9 cellular contexts compared by ENCODE assay signal in genomic region chrX:43813898-43814297, GRCh38.
DNase-seq lines count a peak whose midpoint lies in the region; ATAC-seq and TF ChIP-seq lines count a peak whose summit lies in the region.
"Had no signal": no experiment of that assay in that cellular context is flagged by ENCODE, and none has a peak within 500 bp of the region (broad histone marks: within the 10 kb centered on the region; RNA-seq: fewer than 3 reads in every experiment).

No MANE protein-coding gene starts in this region.

- no peaks in the 10 kb centered on the region for H3K27me3 Mint-ChIP-seq in activated CD4-positive, alpha-beta memory T cell treated with anti-CD3 and anti-CD28 coated beads for 36 hours

- TF ChIP-seq CTCF in esophagus squamous epithelium (IDR thresholded peaks at IDR 0.05) = no peak

- no peaks in the 10 kb centered on the region for H3K9me3 Mint-ChIP-seq in activated CD4-positive, alpha-beta memory T cell treated with anti-CD3 and anti-CD28 coated beads for 36 hours

- H3K27ac Mint-ChIP-seq in activated CD4-positive, alpha-beta memory T cell treated with anti-CD3 and anti-CD28 coated beads for 36 hours = no peak overlapping the region

- no peak overlapping the region for H3K4me3 ChIP-seq in Jurkat, Clone E6-1 (ENCODE audit: low read length)
- no peak overlapping the region for H3K4me3 ChIP-seq in esophagus squamous epithelium

- ATAC-seq in HG03460 (IDR thresholded peaks at IDR 0.05; ENCODE audit: unreplicated experiment) = no peak

- no peaks in the 10 kb centered on the region for H3K36me3 Mint-ChIP-seq in activated CD4-positive, alpha-beta memory T cell treated with anti-CD3 and anti-CD28 coated beads for 36 hours

- peaks cover 12% of the 10 kb centered on the region for H3K4me1 Mint-ChIP-seq in activated CD4-positive, alpha-beta memory T cell treated with anti-CD3 and anti-CD28 coated beads for 36 hours (ENCODE audit: low read depth)

- DNase-seq in Daoy (ENCODE audit: low read depth) (peak; percentile 12), iPS-NIHi11 (ENCODE audit: low spot score) (peak; percentile 14), esophagus squamous epithelium (lab: John Stamatoyannopoulos, UW) (no peak), occipital lobe (lab: John Stamatoyannopoulos, UW) (no peak), CD1c-positive myeloid dendritic cell (ENCODE audit: extremely low spot score) (no peak)
- peak; percentile 81 for DNase-seq in Jurkat, Clone E6-1 (ENCODE audit: low read depth, low spot score)
- peak; percentile 24 for DNase-seq in activated CD4-positive, alpha-beta memory T cell treated with anti-CD3 and anti-CD28 coated beads for 36 hours
- DNase-seq: NCI-H1436 treated with DMSO at 0.1 percent for 48 hours had no signal

- TF ChIP-seq POLR2A in esophagus squamous epithelium (IDR thresholded peaks at IDR 0.05) = no peak

- H3K27ac ChIP-seq in esophagus squamous epithelium = no peak overlapping the region

- H3K27me3 ChIP-seq in esophagus squamous epithelium = no peaks in the 10 kb centered on the region

- no peaks in the 10 kb centered on the region for H3K9me3 ChIP-seq in esophagus squamous epithelium

- no peak overlapping the region for H3K4me3 Mint-ChIP-seq in activated CD4-positive, alpha-beta memory T cell treated with anti-CD3 and anti-CD28 coated beads for 36 hours

- H3K36me3 ChIP-seq in esophagus squamous epithelium = no peaks in the 10 kb centered on the region

- intact Hi-C loops in activated CD4-positive, alpha-beta memory T cell treated with anti-CD3 and anti-CD28 coated beads for 36 hours (cut with micrococcal nuclease) = no loop called here
- intact Hi-C loops in esophagus squamous epithelium (cut with DNase I) = no loop called here

- H3K4me1 ChIP-seq in esophagus squamous epithelium = no peaks in the 10 kb centered on the region

- CTCF ChIA-PET in activated CD4-positive, alpha-beta memory T cell treated with anti-CD3 and anti-CD28 coated beads for 36 hours (lab: Charles Lee) = interaction anchor here (0.6 to 0.7 kb wide), 3 partner anchors 31 to 378 kb away, joined by 3 to 4 read pairs (median 3); no protein-coding TSS in a partner anchor

- POLR2A ChIA-PET in activated CD4-positive, alpha-beta memory T cell treated with anti-CD3 and anti-CD28 coated beads for 36 hours (lab: Charles Lee) = no interaction called here

Comparison
In these comparisons a context has a peak if more than half of its experiments do, and no peak if none do; other contexts are left out.
1. DNase-seq: peak in Daoy (single experiment), Jurkat, Clone E6-1 (single experiment), activated CD4-positive, alpha-beta memory T cell treated with anti-CD3 and anti-CD28 coated beads for 36 hours (single experiment) and iPS-NIHi11 (single experiment); none in esophagus squamous epithelium (single experiment), occipital lobe (single experiment) and CD1c-positive myeloid dendritic cell (single experiment).